In genomic region chr3:194100856-194101390, GRCh38 we compare ENCODE assay signal across 1 cellular context.
TF ChIP-seq lines count a peak whose summit lies in the region.

No MANE protein-coding gene starts in this region.

TF ChIP-seq in HepG2, 621 proteins besides CTCF, POLR2A, EP300 and RAD21 (continued from another document):
- TF ChIP-seq ZNF292 (CRISPR knock-in tag; IDR thresholded peaks at IDR 0.05; ENCODE audit: borderline replicate concordance, low read depth) (peak; percentile 52; the same call in 1 of the 2 replicates), ZNF329 (CRISPR knock-in tag; IDR thresholded peaks at IDR 0.05; ENCODE audit: low read depth) (no peak), NFYB (CRISPR knock-in tag; IDR thresholded peaks at IDR 0.05) (no peak), CENPBD1 (CRISPR knock-in tag; IDR thresholded peaks at IDR 0.05; ENCODE audit: borderline replicate concordance, low read depth) (no peak), DNMT3B (CRISPR knock-in tag; conservative IDR thresholded peaks at IDR 0.05) (no peak)
